7 cellular contexts compared by ENCODE assay signal in the genomic region with DNA sequence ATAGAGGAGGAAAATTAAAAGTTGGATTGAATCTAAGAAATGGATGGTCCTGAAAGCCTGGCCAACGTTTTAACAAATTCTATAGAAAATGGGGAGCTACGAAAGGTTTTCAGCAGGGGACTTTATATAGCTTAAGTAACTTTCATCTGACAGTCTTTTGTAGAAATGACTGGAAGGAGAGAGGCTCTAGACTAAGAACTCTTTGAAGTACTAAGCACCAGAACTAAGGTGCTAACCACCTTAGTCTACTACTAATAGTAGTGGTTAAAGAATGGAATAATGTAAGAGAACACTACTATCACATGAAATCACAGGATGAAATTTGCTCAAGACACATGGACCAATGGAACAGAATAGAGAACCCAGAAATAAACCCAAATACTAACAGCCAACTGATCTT.
"Had no signal": no experiment of that assay in that cellular context is flagged by ENCODE, and none has a peak within 500 bp of the region (broad histone marks: within the 10 kb centered on the region; RNA-seq: fewer than 3 reads in every experiment).

No MANE protein-coding gene starts in this region.

- DNase-seq: GM23248, GOT3, H7, HFFc6 had no signal

- H3K4me1 Mint-ChIP-seq: IgD-negative memory B cell had no signal

- H3K9me3 Mint-ChIP-seq: HFFc6 had no signal

- H3K27ac Mint-ChIP-seq: HFFc6, IgD-negative memory B cell had no signal

- H3K27me3 Mint-ChIP-seq: IgD-negative memory B cell had no signal

- H3K4me3 Mint-ChIP-seq: HFFc6, IgD-negative memory B cell had no signal

- ATAC-seq: HCT116, HepG2 had no signal
